Comparison of ENCODE assay signal across 12 cellular contexts in the genomic region with DNA sequence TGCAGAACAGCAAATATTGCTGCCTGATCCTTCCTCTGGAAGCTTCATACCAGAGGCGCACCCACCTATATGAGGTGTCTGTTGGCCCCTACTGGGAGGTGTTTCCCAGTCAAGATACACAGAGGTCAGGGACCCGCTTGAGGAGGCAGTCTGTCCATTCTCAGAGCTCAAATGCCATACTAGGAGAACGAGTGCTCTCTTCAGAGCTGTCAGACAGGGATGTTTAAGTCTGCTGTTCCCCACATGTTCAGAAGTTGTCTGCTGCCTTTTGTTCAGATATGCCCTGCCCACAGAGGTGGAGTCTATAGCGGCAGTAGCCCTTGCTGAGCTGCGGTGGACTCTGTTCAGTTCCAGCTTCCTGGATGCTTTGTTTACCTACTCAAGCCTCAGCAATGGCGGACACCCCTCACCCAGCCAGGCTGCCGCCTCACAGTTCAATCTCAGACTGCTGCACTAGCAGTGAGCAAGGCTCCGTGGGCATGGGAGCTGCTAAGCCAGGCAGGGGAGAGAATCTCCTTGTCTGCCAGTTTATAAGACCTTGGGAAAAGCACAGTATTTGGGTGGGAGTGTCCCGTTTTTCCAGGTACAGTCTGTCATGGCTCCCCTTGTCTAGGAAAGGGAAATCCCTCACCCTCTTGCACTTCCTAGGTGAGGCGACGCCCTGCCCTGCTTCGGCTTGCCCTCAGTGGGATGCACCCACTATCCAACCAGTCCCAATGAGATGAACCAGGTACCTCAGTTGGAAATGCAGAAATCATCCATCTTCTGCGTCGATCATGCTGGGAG. TPM values are rescaled to one million over a fixed set of nuclear protein-coding genes. Genes with fewer than 3 reads are reported as not detected.
"Had no signal": no experiment of that assay in that cellular context is flagged by ENCODE, and none has a peak within 500 bp of the region (broad histone marks: within the 10 kb centered on the region; RNA-seq: fewer than 3 reads in every experiment).

No MANE protein-coding gene starts in this region.

RNA-seq across cellular contexts. Expression of gene UGT1A3, which starts 8.2 kb away (rescaled TPM):
- total RNA-seq: activated CD4-positive, alpha-beta T cell treated with anti-CD3 and anti-CD28 coated beads, Interleukin-2, amount 10 ng/mL, durations not matched to agents 24 days and 14 days; activated CD8-positive, alpha-beta memory T cell treated with anti-CD3 and anti-CD28 coated beads for 36 hours; activated CD8-positive, alpha-beta T cell treated with anti-CD3 and anti-CD28 coated beads for 36 hours; activated naive CD8-positive, alpha-beta T cell treated with anti-CD3 and anti-CD28 coated beads for 36 hours; activated T-cell treated with anti-CD3 and anti-CD28 coated beads, Interleukin-2, amount 50 U/mL, for 72 hours; activated T-helper 17 cell treated with anti-CD3 and anti-CD28 coated beads, Interleukin-2, amount 50 U/mL, for 72 hours; aorta; NCI-H460; OCI-LY7; SJCRH30; T-helper 1 cell treated with Interleukin-12 subunit alpha and Interleukin-12 subunit beta and Interleukin-4 antibody, amounts not matched to agents 30 ng/mL and 1 ng/mL, for 36 hours; T-helper 2 cell treated with Interferon-gamma antibody and Interleukin-4, amounts not matched to agents 100 ng/mL and 5 ng/mL, for 36 hours had no signal
- polyA plus RNA-seq: aorta had no signal

RNA-seq across cellular contexts. Expression of gene UGT1A4, which starts 18.5 kb away (rescaled TPM):
- total RNA-seq: activated CD4-positive, alpha-beta T cell treated with anti-CD3 and anti-CD28 coated beads, Interleukin-2, amount 10 ng/mL, durations not matched to agents 24 days and 14 days; activated CD8-positive, alpha-beta memory T cell treated with anti-CD3 and anti-CD28 coated beads for 36 hours; activated CD8-positive, alpha-beta T cell treated with anti-CD3 and anti-CD28 coated beads for 36 hours; activated naive CD8-positive, alpha-beta T cell treated with anti-CD3 and anti-CD28 coated beads for 36 hours; activated T-cell treated with anti-CD3 and anti-CD28 coated beads, Interleukin-2, amount 50 U/mL, for 72 hours; activated T-helper 17 cell treated with anti-CD3 and anti-CD28 coated beads, Interleukin-2, amount 50 U/mL, for 72 hours; aorta; NCI-H460; OCI-LY7; SJCRH30; T-helper 1 cell treated with Interleukin-12 subunit alpha and Interleukin-12 subunit beta and Interleukin-4 antibody, amounts not matched to agents 30 ng/mL and 1 ng/mL, for 36 hours; T-helper 2 cell treated with Interferon-gamma antibody and Interleukin-4, amounts not matched to agents 100 ng/mL and 5 ng/mL, for 36 hours had no signal
- polyA plus RNA-seq: aorta had no signal

RNA-seq across cellular contexts. Expression of gene UGT1A1, which starts 23.0 kb away (rescaled TPM):
- total RNA-seq: activated CD4-positive, alpha-beta T cell treated with anti-CD3 and anti-CD28 coated beads, Interleukin-2, amount 10 ng/mL, durations not matched to agents 24 days and 14 days; activated CD8-positive, alpha-beta memory T cell treated with anti-CD3 and anti-CD28 coated beads for 36 hours; activated CD8-positive, alpha-beta T cell treated with anti-CD3 and anti-CD28 coated beads for 36 hours; activated naive CD8-positive, alpha-beta T cell treated with anti-CD3 and anti-CD28 coated beads for 36 hours; activated T-cell treated with anti-CD3 and anti-CD28 coated beads, Interleukin-2, amount 50 U/mL, for 72 hours; activated T-helper 17 cell treated with anti-CD3 and anti-CD28 coated beads, Interleukin-2, amount 50 U/mL, for 72 hours; aorta; NCI-H460; OCI-LY7; SJCRH30; T-helper 1 cell treated with Interleukin-12 subunit alpha and Interleukin-12 subunit beta and Interleukin-4 antibody, amounts not matched to agents 30 ng/mL and 1 ng/mL, for 36 hours; T-helper 2 cell treated with Interferon-gamma antibody and Interleukin-4, amounts not matched to agents 100 ng/mL and 5 ng/mL, for 36 hours had no signal

RNA-seq across cellular contexts. Expression of gene UGT1A5, which starts 24.4 kb away (rescaled TPM):
- total RNA-seq: activated CD4-positive, alpha-beta T cell treated with anti-CD3 and anti-CD28 coated beads, Interleukin-2, amount 10 ng/mL, durations not matched to agents 24 days and 14 days; activated CD8-positive, alpha-beta memory T cell treated with anti-CD3 and anti-CD28 coated beads for 36 hours; activated CD8-positive, alpha-beta T cell treated with anti-CD3 and anti-CD28 coated beads for 36 hours; activated naive CD8-positive, alpha-beta T cell treated with anti-CD3 and anti-CD28 coated beads for 36 hours; activated T-cell treated with anti-CD3 and anti-CD28 coated beads, Interleukin-2, amount 50 U/mL, for 72 hours; activated T-helper 17 cell treated with anti-CD3 and anti-CD28 coated beads, Interleukin-2, amount 50 U/mL, for 72 hours; aorta; NCI-H460; OCI-LY7; SJCRH30; T-helper 1 cell treated with Interleukin-12 subunit alpha and Interleukin-12 subunit beta and Interleukin-4 antibody, amounts not matched to agents 30 ng/mL and 1 ng/mL, for 36 hours; T-helper 2 cell treated with Interferon-gamma antibody and Interleukin-4, amounts not matched to agents 100 ng/mL and 5 ng/mL, for 36 hours had no signal
- polyA plus RNA-seq: aorta had no signal

RNA-seq across cellular contexts. Expression of gene MROH2A, which starts 41.1 kb away (rescaled TPM):
- total RNA-seq: activated CD4-positive, alpha-beta T cell treated with anti-CD3 and anti-CD28 coated beads, Interleukin-2, amount 10 ng/mL, durations not matched to agents 24 days and 14 days; activated CD8-positive, alpha-beta memory T cell treated with anti-CD3 and anti-CD28 coated beads for 36 hours; activated CD8-positive, alpha-beta T cell treated with anti-CD3 and anti-CD28 coated beads for 36 hours; activated naive CD8-positive, alpha-beta T cell treated with anti-CD3 and anti-CD28 coated beads for 36 hours; activated T-cell treated with anti-CD3 and anti-CD28 coated beads, Interleukin-2, amount 50 U/mL, for 72 hours; activated T-helper 17 cell treated with anti-CD3 and anti-CD28 coated beads, Interleukin-2, amount 50 U/mL, for 72 hours; aorta; NCI-H460; OCI-LY7; SJCRH30; T-helper 1 cell treated with Interleukin-12 subunit alpha and Interleukin-12 subunit beta and Interleukin-4 antibody, amounts not matched to agents 30 ng/mL and 1 ng/mL, for 36 hours; T-helper 2 cell treated with Interferon-gamma antibody and Interleukin-4, amounts not matched to agents 100 ng/mL and 5 ng/mL, for 36 hours had no signal
- polyA plus RNA-seq: aorta had no signal
